ENCODE assay signal across 23 cellular contexts in genomic region chr1:169824153-169824552, GRCh38.
"Had no signal": no experiment of that assay in that cellular context is flagged by ENCODE, and none has a peak within 500 bp of the region (broad histone marks: within the 10 kb centered on the region; RNA-seq: fewer than 3 reads in every experiment).

No MANE protein-coding gene starts in this region.

- H3K27me3 ChIP-seq: ovary, spleen, tibial nerve, upper lobe of left lung had no signal

- H3K4me1 Mint-ChIP-seq: immature natural killer cell; stimulated activated naive B cell treated with anti-CD40 and anti-IgM and Interleukin-4, amounts not matched to agents 10 μg/mL and 1 μg/mL and 100 μg/mL, for 72 hours had no signal

- H3K9me3 Mint-ChIP-seq: effector memory CD8-positive, alpha-beta T cell; immature natural killer cell; naive thymus-derived CD8-positive, alpha-beta T cell; stimulated activated naive B cell treated with anti-CD40 and anti-IgM and Interleukin-4, amounts not matched to agents 10 μg/mL and 1 μg/mL and 100 μg/mL, for 72 hours; stimulated activated naive CD8-positive, alpha-beta T cell treated with anti-CD3 and anti-CD28 coated beads, Interleukin-15, Interleukin-2, amounts not matched to agents 100 ng/mL and 50 ng/mL, for 24 hours had no signal

- H3K36me3 ChIP-seq: ovary had no signal

- H3K4me3 ChIP-seq: left ventricle myocardium inferior, lower lobe of right lung, ovary, psoas muscle, skin epidermis, spleen, thoracic aorta, tibial nerve, upper lobe of left lung had no signal

- H3K27ac Mint-ChIP-seq: immature natural killer cell; naive thymus-derived CD8-positive, alpha-beta T cell; stimulated activated naive B cell treated with anti-CD40 and anti-IgM and Interleukin-4, amounts not matched to agents 10 μg/mL and 1 μg/mL and 100 μg/mL, for 72 hours; stimulated activated naive CD8-positive, alpha-beta T cell treated with anti-CD3 and anti-CD28 coated beads, Interleukin-15, Interleukin-2, amounts not matched to agents 100 ng/mL and 50 ng/mL, for 24 hours had no signal

- H3K27me3 Mint-ChIP-seq: effector memory CD8-positive, alpha-beta T cell; naive thymus-derived CD8-positive, alpha-beta T cell; stimulated activated naive B cell treated with anti-CD40 and anti-IgM and Interleukin-4, amounts not matched to agents 10 μg/mL and 1 μg/mL and 100 μg/mL, for 72 hours; stimulated activated naive CD8-positive, alpha-beta T cell treated with anti-CD3 and anti-CD28 coated beads, Interleukin-15, Interleukin-2, amounts not matched to agents 100 ng/mL and 50 ng/mL, for 24 hours had no signal

- H3K27ac ChIP-seq: left ventricle myocardium inferior, lower lobe of right lung, ovary, psoas muscle, skin epidermis, spleen, thoracic aorta, tibial nerve, upper lobe of left lung had no signal

- H3K9me3 ChIP-seq: left ventricle myocardium inferior, lower lobe of right lung, ovary, psoas muscle, spleen, thoracic aorta, tibial nerve, upper lobe of left lung had no signal

- H3K4me3 Mint-ChIP-seq: effector memory CD8-positive, alpha-beta T cell; immature natural killer cell; naive thymus-derived CD8-positive, alpha-beta T cell; stimulated activated naive B cell treated with anti-CD40 and anti-IgM and Interleukin-4, amounts not matched to agents 10 μg/mL and 1 μg/mL and 100 μg/mL, for 72 hours; stimulated activated naive CD8-positive, alpha-beta T cell treated with anti-CD3 and anti-CD28 coated beads, Interleukin-15, Interleukin-2, amounts not matched to agents 100 ng/mL and 50 ng/mL, for 24 hours had no signal

- DNase-seq: cortex of kidney; effector memory CD8-positive, alpha-beta T cell; hypothalamus; immature natural killer cell; islet precursor cell; kidney glomerular epithelial cell; left colon; left ventricle myocardium inferior; lower lobe of right lung; naive thymus-derived CD8-positive, alpha-beta T cell; occipital lobe; ovary; posterior cingulate gyrus; psoas muscle; right cardiac atrium; spleen; stimulated activated CD4-positive, alpha-beta T cell treated with anti-CD3 and anti-CD28 coated beads, Interleukin-2, amount 100 ng/mL, for 48 hours; stimulated activated naive B cell treated with anti-CD40 and anti-IgM and Interleukin-4, amounts not matched to agents 10 μg/mL and 1 μg/mL and 100 μg/mL, for 72 hours; upper lobe of left lung had no signal

- ATAC-seq: effector memory CD8-positive, alpha-beta T cell; left colon; lower lobe of right lung; naive thymus-derived CD8-positive, alpha-beta T cell; psoas muscle; right cardiac atrium; stimulated activated naive B cell treated with anti-CD40 and anti-IgM and Interleukin-4, amounts not matched to agents 10 μg/mL and 1 μg/mL and 100 μg/mL, for 72 hours had no signal

- H3K4me1 ChIP-seq: left ventricle myocardium inferior, lower lobe of right lung, psoas muscle, spleen, tibial nerve, upper lobe of left lung had no signal
